In the genomic region with DNA sequence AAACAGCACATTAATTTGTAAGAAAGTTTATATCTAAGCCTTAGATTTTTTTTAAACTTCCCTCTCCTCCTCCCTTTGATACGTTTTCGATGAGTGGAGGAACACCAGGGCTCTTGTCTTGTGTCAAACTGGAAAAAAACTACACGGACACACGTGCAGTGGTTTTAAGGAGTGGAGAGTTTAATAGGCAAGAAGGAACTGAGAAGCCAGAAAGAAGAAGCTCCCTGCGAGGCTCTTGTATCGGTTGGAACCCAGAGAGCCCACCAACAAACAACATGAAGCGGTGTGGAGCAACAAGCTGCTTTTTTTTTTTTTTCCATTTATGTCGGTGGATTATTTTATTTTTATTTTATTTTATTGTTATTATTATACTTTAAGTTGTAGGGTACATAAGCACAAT, we compare ENCODE assay signal across 25 cellular contexts. TPM values are rescaled to one million over a fixed set of nuclear protein-coding genes. Genes with fewer than 3 reads are reported as not detected.
DNase-seq lines count a peak whose midpoint lies in the region; ATAC-seq, FAIRE-seq and TF ChIP-seq lines count a peak whose summit lies in the region.
"Had no signal": no experiment of that assay in that cellular context is flagged by ENCODE, and none has a peak within 500 bp of the region (broad histone marks: within the 10 kb centered on the region; RNA-seq: fewer than 3 reads in every experiment).

No MANE protein-coding gene starts in this region.

- RAD21 ChIA-PET in GM12878 (lab: Charles Lee; ENCODE audit: unreplicated experiment): no interaction called here

- no peak for TF ChIP-seq POLR2A in GM12878 (IDR thresholded peaks at IDR 0.05; ENCODE audit: low read depth, low read length)

- CTCF ChIA-PET in GM12878 (lab: Yijun Ruan, JAX): interaction anchor here (0.6 to 3.0 kb wide), 5 partner anchors 12 to 180 kb away, joined by 3 to 12 read pairs (median 3); no protein-coding TSS in a partner anchor

- no peaks in the 10 kb centered on the region for H3K4me1 ChIP-seq in GM12878 (ENCODE audit: control insufficient read depth, insufficient read depth, low read length)

- no peaks in the 10 kb centered on the region for H3K9me3 ChIP-seq in GM12878 (replicated peaks; ENCODE audit: control insufficient read depth, insufficient read depth, low read length)
- H3K9me3 ChIP-seq: BE2C had no signal

- no peak overlapping the region for H2AFZ ChIP-seq in GM12878 (ENCODE audit: control insufficient read depth, low read depth, low read length)

- no peak for TF ChIP-seq RAD21 in GM12878 (IDR thresholded peaks at IDR 0.05; ENCODE audit: insufficient read depth, low read depth, low read length)

- in situ Hi-C loops in GM12878 (cut with MboI): no loop called here

- H3K27ac Mint-ChIP-seq in HFFc6 (peak overlapping the region; percentile 95), memory B cell (no peak overlapping the region)
- H3K27ac Mint-ChIP-seq in activated CD4-positive, alpha-beta T cell treated with anti-CD3 and anti-CD28 coated beads, Interleukin-2, amount 10 ng/mL, durations not matched to agents 24 days and 14 days: no peak overlapping the region
- H3K27ac Mint-ChIP-seq: CD4-positive, CD25-positive, alpha-beta regulatory T cell; T-cell had no signal

- no peaks in the 10 kb centered on the region for H3K36me3 ChIP-seq in GM12878 (ENCODE audit: control insufficient read depth in 2 of 2, insufficient read depth in 2 of 2, low read length in 1 of 2)
- H3K36me3 ChIP-seq: BE2C, MG63 had no signal

- TF ChIP-seq EP300 in GM12878 (IDR thresholded peaks at IDR 0.05; ENCODE audit: borderline replicate concordance in 1 of 2, control insufficient read depth in 1 of 2, low read depth in 2 of 2, low read length in 2 of 2): no peak

- intact Hi-C loops in GM12878 (cut with micrococcal nuclease; ENCODE audit: unreplicated experiment): no loop called here
- intact Hi-C loops in activated CD4-positive, alpha-beta T cell treated with anti-CD3 and anti-CD28 coated beads, Interleukin-2, amount 10 ng/mL, durations not matched to agents 24 days and 14 days (cut with micrococcal nuclease): no loop called here

- DNase-seq in HFFc6: no peak
- DNase-seq in NOMO-1 treated with DMSO at 0.1 percent for 48 hours (lab: John Stamatoyannopoulos, UW; ENCODE audit: unreplicated experiment): peak; percentile 52
- DNase-seq in GM12878 (ENCODE audit: low read depth, low spot score): no peak
- no peak for DNase-seq in memory B cell (ENCODE audit: low spot score in 2 of 2)
- no peak for DNase-seq in RPMI8226
- DNase-seq in activated CD4-positive, alpha-beta T cell treated with anti-CD3 and anti-CD28 coated beads, Interleukin-2, amount 10 ng/mL, durations not matched to agents 24 days and 14 days: no peak
- DNase-seq: BE2C; CD4-positive, CD25-positive, alpha-beta regulatory T cell; EL; GF-D8; GOT3; Kasumi-1; MG63; NCI-H1105; NCI-H146; NCI-H2029; NCI-H345; NCI-H524; NCI-H774; NK-92 treated with Interleukin-12 subunit alpha and Interleukin-12 subunit beta, amount 100 ng/mL, for 24 hours; PC-3; SHP77; T-cell had no signal

- no peaks in the 10 kb centered on the region for H3K79me2 ChIP-seq in GM12878 (ENCODE audit: control insufficient read depth, insufficient read depth, low read length)

- H3K4me1 Mint-ChIP-seq in HFFc6 (ENCODE audit: low read depth) (peaks cover 55% of the 10 kb centered on the region), memory B cell (peaks cover 2% of the 10 kb centered on the region)
- no peaks in the 10 kb centered on the region for H3K4me1 Mint-ChIP-seq in activated CD4-positive, alpha-beta T cell treated with anti-CD3 and anti-CD28 coated beads, Interleukin-2, amount 10 ng/mL, durations not matched to agents 24 days and 14 days
- H3K4me1 Mint-ChIP-seq: CD4-positive, CD25-positive, alpha-beta regulatory T cell; T-cell had no signal

- SMC1A ChIA-PET in GM12878 (lab: Charles Lee; ENCODE audit: uncharacterized antibody, unreplicated experiment): interaction anchor here (1.3 to 3.0 kb wide), 6 partner anchors 8 to 181 kb away, joined by 4 to 20 read pairs (median 5); a partner anchor contains a TSS

- no peak overlapping the region for H3K4me3 ChIP-seq in GM12878
- H3K4me3 ChIP-seq: MG63 had no signal

- H3K4me2 ChIP-seq in GM12878 (ENCODE audit: control insufficient read depth, insufficient read depth): no peak overlapping the region

- TF ChIP-seq CTCF in HFFc6 (IDR thresholded peaks at IDR 0.05): no peak
- TF ChIP-seq CTCF in GM12878 (IDR thresholded peaks at IDR 0.05 in 2 of 3, conservative IDR thresholded peaks at IDR 0.05 in 1 of 3; ENCODE audit: control insufficient read depth in 2 of 3, extremely low read depth in 1 of 3, insufficient read depth in 1 of 3, low read depth in 3 of 3, low read length in 3 of 3): no peak

- FAIRE-seq in GM12878 (lab: Jason Lieb, UNC): no peak

- H3K27me3 Mint-ChIP-seq in HFFc6 (ENCODE audit: insufficient read depth) (no peaks in the 10 kb centered on the region), memory B cell (peaks cover 5% of the 10 kb centered on the region)
- H3K27me3 Mint-ChIP-seq in activated CD4-positive, alpha-beta T cell treated with anti-CD3 and anti-CD28 coated beads, Interleukin-2, amount 10 ng/mL, durations not matched to agents 24 days and 14 days: peaks cover 11% of the 10 kb centered on the region

- H3K9me3 Mint-ChIP-seq in HFFc6 (no peaks in the 10 kb centered on the region; the same call in 1 of the 2 replicates), memory B cell (no peaks in the 10 kb centered on the region)
- H3K9me3 Mint-ChIP-seq in activated CD4-positive, alpha-beta T cell treated with anti-CD3 and anti-CD28 coated beads, Interleukin-2, amount 10 ng/mL, durations not matched to agents 24 days and 14 days: peaks cover 5% of the 10 kb centered on the region
- H3K9me3 Mint-ChIP-seq: T-cell had no signal

- no TSS peak for BruUV-seq in GM12878 (replicated peaks; lab: Mats Ljungman, UMichigan)

- H3K27ac ChIP-seq in GM12878 (ENCODE audit: control insufficient read depth, insufficient read depth): no peak overlapping the region

- no peaks in the 10 kb centered on the region for H4K20me1 ChIP-seq in GM12878 (ENCODE audit: control insufficient read depth, insufficient read depth)

- 63% methylated on average over 8 of the region's 8 CpGs for whole genome bisulfite sequencing in GM12878 (ENCODE audit: insufficient coverage, insufficient replicate concordance, low lambda C conversion rate, missing lambda C conversion rate)

- ATAC-seq in GM12878 (no peak), memory B cell (ENCODE audit: low read depth) (peak; percentile 31), GM21786 (IDR thresholded peaks at IDR 0.05; ENCODE audit: unreplicated experiment) (no peak)
- ATAC-seq: PC-3, SK-N-SH treated with all-trans-retinoic acid at 6 μM for 48 hours, T-cell had no signal

- no peak overlapping the region for H3K4me3 Mint-ChIP-seq in HFFc6
- H3K4me3 Mint-ChIP-seq in memory B cell: no peak overlapping the region
- H3K4me3 Mint-ChIP-seq in activated CD4-positive, alpha-beta T cell treated with anti-CD3 and anti-CD28 coated beads, Interleukin-2, amount 10 ng/mL, durations not matched to agents 24 days and 14 days: no peak overlapping the region
- H3K4me3 Mint-ChIP-seq: CD4-positive, CD25-positive, alpha-beta regulatory T cell; T-cell had no signal

- H3K27me3 ChIP-seq in GM12878 (replicated peaks in 1 of 2; ENCODE audit: control insufficient read depth in 2 of 2, insufficient read depth in 2 of 2, low read length in 1 of 2): no peaks in the 10 kb centered on the region
- H3K27me3 ChIP-seq: BE2C, MG63 had no signal

- POLR2A ChIA-PET in GM12878 (lab: Charles Lee): interaction anchor here (1.9 kb wide), 1 partner anchor 19 kb away, joined by 6 read pairs; a partner anchor contains a TSS

- H3K9ac ChIP-seq in GM12878 (ENCODE audit: control insufficient read depth, insufficient read depth, low read length): no peak overlapping the region

- peaks cover 14% of the 10 kb centered on the region for H3K36me3 Mint-ChIP-seq in HFFc6 (ENCODE audit: low read depth)
- H3K36me3 Mint-ChIP-seq in memory B cell: no peaks in the 10 kb centered on the region
- H3K36me3 Mint-ChIP-seq in activated CD4-positive, alpha-beta T cell treated with anti-CD3 and anti-CD28 coated beads, Interleukin-2, amount 10 ng/mL, durations not matched to agents 24 days and 14 days (ENCODE audit: low read depth): no peaks in the 10 kb centered on the region
- H3K36me3 Mint-ChIP-seq: CD4-positive, CD25-positive, alpha-beta regulatory T cell; T-cell had no signal

TF ChIP-seq in GM12878, 131 proteins besides CTCF, POLR2A, EP300 and RAD21 (continues in another document):
- no peak for TF ChIP-seq CEBPB (IDR thresholded peaks at IDR 0.05; ENCODE audit: borderline replicate concordance in 1 of 2, low read depth in 2 of 2, low read length in 2 of 2)
- no peak for TF ChIP-seq SMAD1 (IDR thresholded peaks at IDR 0.05; ENCODE audit: low read depth, partially characterized antibody)
- peak; percentile 12; the same call in 1 of the 2 replicates for TF ChIP-seq SPI1 (IDR thresholded peaks at IDR 0.05; ENCODE audit: borderline replicate concordance, insufficient read depth, low read depth, low read length)
- peak; percentile 26 to 48; a peak in 2 of 4 replicates for TF ChIP-seq BHLHE40 (IDR thresholded peaks at IDR 0.05; ENCODE audit: borderline replicate concordance in 1 of 2, low read depth in 2 of 2, low read length in 1 of 2)
- no peak for TF ChIP-seq SUPT20H (IDR thresholded peaks at IDR 0.05; ENCODE audit: borderline replicate concordance, control insufficient read depth, low read depth, low read length)
- no peak for TF ChIP-seq HDAC2 (IDR thresholded peaks at IDR 0.05)

RNA-seq across cellular contexts. Expression of a gene that starts 18.6 kb away (rescaled TPM):
- total RNA-seq in HFFc6 (2021; fragmentation: NEBNext Ultra II Directional; extraction: Animal tissue kit (Norgen Biotek cat#: 25700)): 100 to 1,000 TPM; 174 to 221 (median 198) TPM
- total RNA-seq in GM12878 (2013; cell fraction: nucleolus; rRNA removed): 46.1 and 57.9 TPM in 2 replicates
- total RNA-seq in GM12878 (2014; rRNA removed) (215 and 229 TPM in 2 replicates), GM12878 (2014; rRNA removed; fragmentation: Illumina TruSeq; extraction: Trizol) (412 and 416 TPM in 2 replicates), GM12878 (2021) (155 and 159 TPM in 2 replicates)
- 414 TPM for polyA plus RNA-seq in GM12878 (2011; ENCODE audit: low read depth)
- polyA plus RNA-seq in GM12878 (2011; rRNA removed) (222 and 224 TPM in 2 replicates), GM12878 (2014; fragmentation: Illumina TruSeq; extraction: Trizol) (213 and 297 TPM in 2 replicates), GM12878 (2014; fragmentation: Nextera tagmentation; extraction: Ambion mirVana) (100 to 1,000 TPM; 732 to 864 TPM), GM12878 (2014; rRNA removed) (284 and 363 TPM in 2 replicates), GM12878 (2016; fragmentation: Nextera tagmentation; extraction: Ambion mirVana) (100 to 1,000 TPM; 410 to 445 TPM)
- polyA plus RNA-seq in GM12878 (2011; cell fraction: cytosol; rRNA removed): 343 and 368 TPM in 2 replicates
- polyA plus RNA-seq in GM12878 (2011; cell fraction: nucleus; rRNA removed): 226 and 235 TPM in 2 replicates
- polyA plus RNA-seq in GM12878 (2012): 174 and 262 TPM in 2 replicates
- 105 and 186 TPM in 2 replicates for polyA minus RNA-seq in GM12878 (2011; rRNA and poly(A)+ RNA removed)
- 73.2 and 93.0 TPM in 2 replicates for polyA minus RNA-seq in GM12878 (2011; cell fraction: cytosol; rRNA and poly(A)+ RNA removed)
- 45.6 and 60.6 TPM in 2 replicates for polyA minus RNA-seq in GM12878 (2011; cell fraction: nucleus; rRNA and poly(A)+ RNA removed)
- 116 and 123 TPM in 2 replicates for total RNA-seq in activated CD4-positive, alpha-beta T cell treated with anti-CD3 and anti-CD28 coated beads, Interleukin-2, amount 10 ng/mL, durations not matched to agents 24 days and 14 days
